9 cellular contexts compared by ENCODE assay signal in the genomic region with DNA sequence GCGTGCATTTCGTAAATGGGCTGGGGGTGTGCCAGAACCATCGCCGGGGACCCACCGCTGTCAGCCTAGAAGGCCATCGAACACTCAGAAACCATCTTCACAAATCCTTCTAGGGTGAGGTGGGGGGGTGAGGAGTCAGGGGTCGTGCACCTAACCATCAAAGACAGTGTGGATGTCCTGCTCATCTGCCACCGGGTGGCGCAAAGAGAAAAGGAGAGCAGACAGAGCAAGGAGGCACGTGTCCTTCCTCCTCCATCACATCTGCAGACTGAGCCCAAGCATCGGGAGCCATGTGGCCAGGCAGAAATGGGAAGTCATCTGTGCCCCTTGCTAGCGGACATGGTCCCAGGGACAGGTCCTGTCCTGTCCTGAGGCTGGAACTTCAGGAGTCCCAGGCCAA.
DNase-seq lines count a peak whose midpoint lies in the region; ATAC-seq, FAIRE-seq and TF ChIP-seq lines count a peak whose summit lies in the region.
"Had no signal": no experiment of that assay in that cellular context is flagged by ENCODE, and none has a peak within 500 bp of the region (broad histone marks: within the 10 kb centered on the region; RNA-seq: fewer than 3 reads in every experiment).

No MANE protein-coding gene starts in this region.

- no peak overlapping the region for H3K56ac ChIP-seq in H9 (ENCODE audit: insufficient read length, low read depth, low read length)

- H3K4me2 ChIP-seq in H9 (ENCODE audit: insufficient read depth, insufficient read length, low read length) (no peak overlapping the region), keratinocyte (ENCODE audit: control insufficient read depth, extremely low read depth, insufficient read depth, low read depth, low read length) (no peak overlapping the region)

- H2BK120ac ChIP-seq in H9 (ENCODE audit: low read depth, low read length, poor library complexity, severe bottlenecking), result no peak overlapping the region

- H2BK15ac ChIP-seq in H9 (ENCODE audit: low read depth, low read length), result no peak overlapping the region

- no peak overlapping the region for H2BK12ac ChIP-seq in H9 (ENCODE audit: insufficient read length, low read depth, low read length)

- FAIRE-seq in keratinocyte (lab: Jason Lieb, UNC), result no peak

- no peaks in the 10 kb centered on the region for H3K27me3 ChIP-seq in H9 (ENCODE audit: insufficient read depth, low read length)
- peaks cover 8% of the 10 kb centered on the region for H3K27me3 ChIP-seq in keratinocyte (ENCODE audit: control insufficient read depth, extremely low read depth, insufficient read depth, low read length)

- peaks cover 48% of the 10 kb centered on the region for H3K27me3 Mint-ChIP-seq in H9 (ENCODE audit: low read depth)
- peaks cover 24% of the 10 kb centered on the region for H3K27me3 Mint-ChIP-seq in brain

- no peak overlapping the region for H2AK5ac ChIP-seq in H9 (ENCODE audit: insufficient read length, low read length)

- peaks cover 0 to 5% of the 10 kb centered on the region in 2 experiments; a peak in 2 of 5 replicates for H3K9me3 Mint-ChIP-seq in H9
- H3K9me3 Mint-ChIP-seq in brain, result no peaks in the 10 kb centered on the region
- H3K9me3 Mint-ChIP-seq in stimulated activated effector memory CD8-positive, alpha-beta T cell treated with anti-CD3 and anti-CD28 coated beads, Interleukin-12 subunit alpha, Interleukin-12 subunit beta, amount 100 ng/mL, for 72 hours, result no peaks in the 10 kb centered on the region
- H3K9me3 Mint-ChIP-seq: natural killer cell treated with Interleukin-12 subunit alpha and Interleukin-12 subunit beta and Interleukin-15 and Interleukin-18, amount 100 ng/mL, for 72 hours had no signal

- H2AFZ ChIP-seq in H9 (ENCODE audit: low read length), result peak overlapping the region; percentile 67
- no peak overlapping the region for H2AFZ ChIP-seq in keratinocyte (ENCODE audit: control insufficient read depth, low read length)

- H3K4me1 ChIP-seq in H9 (ENCODE audit: insufficient read depth, low read length) (no peaks in the 10 kb centered on the region), keratinocyte (ENCODE audit: control insufficient read depth, extremely low read depth, insufficient read depth, low read length) (peaks cover 3% of the 10 kb centered on the region)

- no peak overlapping the region for H4K5ac ChIP-seq in H9 (ENCODE audit: insufficient read length, low read depth, low read length)

- H4K8ac ChIP-seq in H9 (replicated peaks; ENCODE audit: insufficient read length, low read depth, low read length), result no peak overlapping the region

- no peaks in the 10 kb centered on the region for H3K79me2 ChIP-seq in H9 (ENCODE audit: insufficient read depth, low read length)
- no peaks in the 10 kb centered on the region for H3K79me2 ChIP-seq in keratinocyte (ENCODE audit: control insufficient read depth, insufficient read depth, low read length)

- WGBS in H9 (ENCODE audit: extremely low coverage, insufficient read length, low lambda C conversion rate), result no CpG with 5 or more reads among the region's 12 CpGs

- no peak overlapping the region for H3K14ac ChIP-seq in H9 (ENCODE audit: insufficient read depth, low read length)

- H3K9ac ChIP-seq in H9 (ENCODE audit: extremely low read depth, insufficient read length, low read length), result no peak overlapping the region
- no peak overlapping the region for H3K9ac ChIP-seq in keratinocyte (ENCODE audit: control insufficient read depth, extremely low read depth, insufficient read depth, low read length)

- H3K27ac ChIP-seq in H9 (ENCODE audit: insufficient read length, low read depth, low read length) (no peak overlapping the region), keratinocyte (ENCODE audit: control insufficient read depth, insufficient read depth, low read length) (no peak overlapping the region)

- no peaks in the 10 kb centered on the region for H3K36me3 ChIP-seq in keratinocyte (ENCODE audit: control insufficient read depth in 2 of 2, extremely low read depth in 1 of 2, insufficient read depth in 2 of 2, low read length in 2 of 2)

- H4K20me1 ChIP-seq in H9 (ENCODE audit: control insufficient read depth, insufficient read depth, insufficient read length) (no peaks in the 10 kb centered on the region), keratinocyte (ENCODE audit: control insufficient read depth, extremely low read depth, insufficient read depth, low read length) (no peaks in the 10 kb centered on the region)

- no peak overlapping the region for H3K4me3 ChIP-seq in keratinocyte (ENCODE audit: control insufficient read depth in 2 of 3, extremely low read depth in 1 of 3, insufficient read depth in 2 of 3, low read depth in 1 of 3, low read length in 3 of 3)

- no peaks in the 10 kb centered on the region for H3K23me2 ChIP-seq in H9 (ENCODE audit: insufficient read length, low read depth, low read length, poor library complexity, severe bottlenecking)

- peak; percentile 46 for DNase-seq in COLO829 (ENCODE audit: low spot score)
- peak; percentile 85 for DNase-seq in H9
- peak; percentile 29 to 50 for DNase-seq in NOMO-1 (lab: John Stamatoyannopoulos, UW; ENCODE audit: unreplicated experiment in 2 of 2)
- no peak for DNase-seq in keratinocyte (ENCODE audit: low read depth, low spot score)
- no peak for DNase-seq in stimulated activated effector memory CD8-positive, alpha-beta T cell treated with anti-CD3 and anti-CD28 coated beads, Interleukin-12 subunit alpha, Interleukin-12 subunit beta, amount 100 ng/mL, for 72 hours (ENCODE audit: low spot score in 2 of 2)
- no peak for DNase-seq in epidermal melanocyte (ENCODE audit: insufficient read length, low spot score)

- H3K79me1 ChIP-seq in H9 (ENCODE audit: insufficient read depth, low read depth, low read length, poor library complexity, severe bottlenecking), result no peaks in the 10 kb centered on the region

- H3K9me3 ChIP-seq in H9 (ENCODE audit: control insufficient read depth, low read depth, low read length) (no peaks in the 10 kb centered on the region), keratinocyte (ENCODE audit: control insufficient read depth, low read depth, low read length) (no peaks in the 10 kb centered on the region)

- H3K4me3 Mint-ChIP-seq in H9, result no peak overlapping the region
- no peak overlapping the region for H3K4me3 Mint-ChIP-seq in brain
- H3K4me3 Mint-ChIP-seq in stimulated activated effector memory CD8-positive, alpha-beta T cell treated with anti-CD3 and anti-CD28 coated beads, Interleukin-12 subunit alpha, Interleukin-12 subunit beta, amount 100 ng/mL, for 72 hours, result no peak overlapping the region
- H3K4me3 Mint-ChIP-seq: natural killer cell treated with Interleukin-12 subunit alpha and Interleukin-12 subunit beta and Interleukin-15 and Interleukin-18, amount 100 ng/mL, for 72 hours had no signal

- no peak overlapping the region; a peak in 1 of 7 replicates for H3K27ac Mint-ChIP-seq in H9
- no peak overlapping the region for H3K27ac Mint-ChIP-seq in brain
- H3K27ac Mint-ChIP-seq in stimulated activated effector memory CD8-positive, alpha-beta T cell treated with anti-CD3 and anti-CD28 coated beads, Interleukin-12 subunit alpha, Interleukin-12 subunit beta, amount 100 ng/mL, for 72 hours, result no peak overlapping the region
- H3K27ac Mint-ChIP-seq: natural killer cell treated with Interleukin-12 subunit alpha and Interleukin-12 subunit beta and Interleukin-15 and Interleukin-18, amount 100 ng/mL, for 72 hours had no signal

- H3K36me3 Mint-ChIP-seq in H9 (ENCODE audit: insufficient read depth in 1 of 3, low read depth in 3 of 3), result no peaks in the 10 kb centered on the region
- H3K36me3 Mint-ChIP-seq in brain, result no peaks in the 10 kb centered on the region
- no peaks in the 10 kb centered on the region for H3K36me3 Mint-ChIP-seq in stimulated activated effector memory CD8-positive, alpha-beta T cell treated with anti-CD3 and anti-CD28 coated beads, Interleukin-12 subunit alpha, Interleukin-12 subunit beta, amount 100 ng/mL, for 72 hours
- H3K36me3 Mint-ChIP-seq: natural killer cell treated with Interleukin-12 subunit alpha and Interleukin-12 subunit beta and Interleukin-15 and Interleukin-18, amount 100 ng/mL, for 72 hours had no signal

- peak overlapping the region; percentile 27 for H3K18ac ChIP-seq in H9 (ENCODE audit: insufficient read length, low read depth, low read length)

- H3K4me1 Mint-ChIP-seq in H9 (peaks cover 4 to 9% of the 10 kb centered on the region in 2 experiments; a peak in 3 of 4 replicates), brain (no peaks in the 10 kb centered on the region)
- H3K4me1 Mint-ChIP-seq in stimulated activated effector memory CD8-positive, alpha-beta T cell treated with anti-CD3 and anti-CD28 coated beads, Interleukin-12 subunit alpha, Interleukin-12 subunit beta, amount 100 ng/mL, for 72 hours, result no peaks in the 10 kb centered on the region

- no peak overlapping the region for H3T11ph ChIP-seq in H9 (ENCODE audit: low read length)

- dilution Hi-C loops in keratinocyte (cut with MboI; ENCODE audit: extremely low pct_ligation_motif_present, low sequenced_read_pairs), result no loop called here

- no peak overlapping the region for H3K4ac ChIP-seq in H9 (ENCODE audit: low read depth, low read length)

- H3K23ac ChIP-seq in H9 (ENCODE audit: insufficient read length, low read depth, low read length), result no peak overlapping the region

- H2BK5ac ChIP-seq in H9 (ENCODE audit: insufficient read length, low read length), result no peak overlapping the region

- H3K9me1 ChIP-seq in keratinocyte (ENCODE audit: control insufficient read depth, extremely low read depth, insufficient read depth, low read length), result no peaks in the 10 kb centered on the region

- no peak overlapping the region for H2BK20ac ChIP-seq in H9 (ENCODE audit: low read depth, low read length, poor library complexity, severe bottlenecking)

- ATAC-seq in stimulated activated effector memory CD8-positive, alpha-beta T cell treated with anti-CD3 and anti-CD28 coated beads, Interleukin-12 subunit alpha, Interleukin-12 subunit beta, amount 100 ng/mL, for 72 hours, result peak; percentile 38
- no peak for ATAC-seq in GM18520 (IDR thresholded peaks at IDR 0.05; ENCODE audit: unreplicated experiment)

- no peak overlapping the region for H4K91ac ChIP-seq in H9 (ENCODE audit: insufficient read length, low read depth, low read length)

- peak; percentile 70 for TF ChIP-seq CTCF in H9 (conservative IDR thresholded peaks at IDR 0.05)
- peak; percentile 41 to 63 for TF ChIP-seq CTCF in brain (conservative IDR thresholded peaks at IDR 0.05)
- peak; percentile 50 to 85 (median 50) for TF ChIP-seq CTCF in keratinocyte (optimal IDR thresholded peaks at IDR 0.05 in 1 of 3, IDR thresholded peaks at IDR 0.05 in 1 of 3, conservative IDR thresholded peaks at IDR 0.05 in 1 of 3; ENCODE audit: extremely low read depth in 1 of 3, insufficient read depth in 2 of 3, low read length in 3 of 3)

Comparison
In these comparisons a context has a peak if more than half of its experiments do, and no peak if none do; other contexts are left out.
1. DNase-seq: peak in COLO829 (single experiment), H9 (single experiment) and NOMO-1 (2 of 2); none in keratinocyte (single experiment), stimulated activated effector memory CD8-positive, alpha-beta T cell treated with anti-CD3 and anti-CD28 coated beads, Interleukin-12 subunit alpha, Interleukin-12 subunit beta, amount 100 ng/mL, for 72 hours (0 of 2) and epidermal melanocyte (single experiment).
2. Peak in every context shown above with its lines, with median percentiles within 50 percentile points of each other: CTCF ChIP-seq.